1 cellular context compared by ENCODE assay signal in genomic region chr19:19366691-19367396, GRCh38.
TF ChIP-seq lines count a peak whose summit lies in the region.

No MANE protein-coding gene starts in this region.

TF ChIP-seq in K562, 482 proteins besides CTCF, POLR2A, EP300 and RAD21 (continued from another document and continues in another):
- peak; percentile 80; the same call in 1 of the 2 replicates for TF ChIP-seq CC2D1A (IDR thresholded peaks at IDR 0.05)
- TF ChIP-seq GABPB1 (CRISPR knock-in tag; IDR thresholded peaks at IDR 0.05), result peak; percentile 96
- TF ChIP-seq MYNN (IDR thresholded peaks at IDR 0.05), result peak; percentile 68; the same call in 1 of the 2 replicates
- TF ChIP-seq MYNN (CRISPR knock-in tag; IDR thresholded peaks at IDR 0.05), result no peak
- peak in 1 of 2 experiments; percentile 56; a peak in 1 of 4 replicates for TF ChIP-seq RCOR1 (IDR thresholded peaks at IDR 0.05; ENCODE audit: borderline replicate concordance in 1 of 2, low read depth in 2 of 2, low read length in 2 of 2)
- TF ChIP-seq, protein P1, sequence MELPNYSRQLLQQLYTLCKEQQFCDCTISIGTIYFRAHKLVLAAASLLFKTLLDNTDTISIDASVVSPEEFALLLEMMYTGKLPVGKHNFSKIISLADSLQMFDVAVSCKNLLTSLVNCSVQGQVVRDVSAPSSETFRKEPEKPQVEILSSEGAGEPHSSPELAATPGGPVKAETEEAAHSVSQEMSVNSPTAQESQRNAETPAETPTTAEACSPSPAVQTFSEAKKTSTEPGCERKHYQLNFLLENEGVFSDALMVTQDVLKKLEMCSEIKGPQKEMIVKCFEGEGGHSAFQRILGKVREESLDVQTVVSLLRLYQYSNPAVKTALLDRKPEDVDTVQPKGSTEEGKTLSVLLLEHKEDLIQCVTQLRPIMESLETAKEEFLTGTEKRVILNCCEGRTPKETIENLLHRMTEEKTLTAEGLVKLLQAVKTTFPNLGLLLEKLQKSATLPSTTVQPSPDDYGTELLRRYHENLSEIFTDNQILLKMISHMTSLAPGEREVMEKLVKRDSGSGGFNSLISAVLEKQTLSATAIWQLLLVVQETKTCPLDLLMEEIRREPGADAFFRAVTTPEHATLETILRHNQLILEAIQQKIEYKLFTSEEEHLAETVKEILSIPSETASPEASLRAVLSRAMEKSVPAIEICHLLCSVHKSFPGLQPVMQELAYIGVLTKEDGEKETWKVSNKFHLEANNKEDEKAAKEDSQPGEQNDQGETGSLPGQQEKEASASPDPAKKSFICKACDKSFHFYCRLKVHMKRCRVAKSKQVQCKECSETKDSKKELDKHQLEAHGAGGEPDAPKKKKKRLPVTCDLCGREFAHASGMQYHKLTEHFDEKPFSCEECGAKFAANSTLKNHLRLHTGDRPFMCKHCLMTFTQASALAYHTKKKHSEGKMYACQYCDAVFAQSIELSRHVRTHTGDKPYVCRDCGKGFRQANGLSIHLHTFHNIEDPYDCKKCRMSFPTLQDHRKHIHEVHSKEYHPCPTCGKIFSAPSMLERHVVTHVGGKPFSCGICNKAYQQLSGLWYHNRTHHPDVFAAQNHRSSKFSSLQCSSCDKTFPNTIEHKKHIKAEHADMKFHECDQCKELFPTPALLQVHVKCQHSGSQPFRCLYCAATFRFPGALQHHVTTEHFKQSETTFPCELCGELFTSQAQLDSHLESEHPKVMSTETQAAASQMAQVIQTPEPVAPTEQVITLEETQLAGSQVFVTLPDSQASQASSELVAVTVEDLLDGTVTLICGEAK (IDR thresholded peaks at IDR 0.05), result peak; percentile 86
- TF ChIP-seq, protein P1 (CRISPR knock-in tag; IDR thresholded peaks at IDR 0.05), result no peak
- 0 out of 2 replicates have a peak, but pooled peaks have one; percentile 73 for TF ChIP-seq FOXP1 (CRISPR knock-in tag; IDR thresholded peaks at IDR 0.05)
- peak; percentile 8; the same call in 1 of the 2 replicates for TF ChIP-seq JUN (IDR thresholded peaks at IDR 0.05; ENCODE audit: borderline replicate concordance, low read depth, low read length)
- no peak for TF ChIP-seq JUN (CRISPR knock-in tag; IDR thresholded peaks at IDR 0.05; ENCODE audit: borderline replicate concordance)
- peak; percentile 91 for TF ChIP-seq PRDM10 (IDR thresholded peaks at IDR 0.05; ENCODE audit: partially characterized antibody)
- peak; percentile 57; the same call in 1 of the 2 replicates for TF ChIP-seq MTA1 (IDR thresholded peaks at IDR 0.05; ENCODE audit: borderline replicate concordance)
- TF ChIP-seq ZNF431 (CRISPR knock-in tag; IDR thresholded peaks at IDR 0.05), result 0 out of 2 replicates have a peak, but pooled peaks have one; percentile 48
- 0 out of 2 replicates have a peak, but pooled peaks have one; percentile 21 for TF ChIP-seq SMAD3 (CRISPR knock-in tag; conservative IDR thresholded peaks at IDR 0.05)
- TF ChIP-seq SIN3A (IDR thresholded peaks at IDR 0.05; ENCODE audit: borderline replicate concordance in 2 of 2, control insufficient read depth in 1 of 2, low read depth in 2 of 2, low read length in 2 of 2), result 0 out of 4 replicates have a peak, but pooled peaks of 1 of the 2 experiments have one; percentile 59
- 0 out of 2 replicates have a peak, but pooled peaks have one; percentile 29 for TF ChIP-seq CEBPG (CRISPR knock-in tag; IDR thresholded peaks at IDR 0.05)
- no peak for TF ChIP-seq CEBPG (tag; conservative IDR thresholded peaks at IDR 0.05 in 1 of 2, IDR thresholded peaks at IDR 0.05 in 1 of 2)
- 0 out of 2 replicates have a peak, but pooled peaks have one; percentile 32 for TF ChIP-seq MYC (IDR thresholded peaks at IDR 0.05; ENCODE audit: low read depth, low read length)
- TF ChIP-seq MYC (CRISPR knock-in tag; IDR thresholded peaks at IDR 0.05; ENCODE audit: borderline replicate concordance, low read depth), result no peak
- TF ChIP-seq RB1 (IDR thresholded peaks at IDR 0.05; ENCODE audit: low read depth), result peak; percentile 76
- peak; percentile 25; the same call in 1 of the 2 replicates for TF ChIP-seq CBFB (CRISPR knock-in tag; IDR thresholded peaks at IDR 0.05)
- no peak for TF ChIP-seq PML (IDR thresholded peaks at IDR 0.05; ENCODE audit: low read length)
- TF ChIP-seq ZBTB9 (CRISPR knock-in tag; IDR thresholded peaks at IDR 0.05), result peak; percentile 71; the same call in 1 of the 2 replicates
- peak; percentile 77; the same call in 1 of the 2 replicates for TF ChIP-seq CBX1 (IDR thresholded peaks at IDR 0.05; ENCODE audit: low read depth)
- TF ChIP-seq CHD4 (IDR thresholded peaks at IDR 0.05; ENCODE audit: insufficient read depth, insufficient replicate concordance, low read depth, low read length, poor library complexity, severe bottlenecking), result no peak
- TF ChIP-seq HDAC8 (tag; IDR thresholded peaks at IDR 0.05), result 0 out of 2 replicates have a peak, but pooled peaks have one; percentile 67
- peak; percentile 71 for TF ChIP-seq ELF1 (tag; IDR thresholded peaks at IDR 0.05)
- TF ChIP-seq TCF7 (IDR thresholded peaks at IDR 0.05; ENCODE audit: borderline replicate concordance), result 0 out of 2 replicates have a peak, but pooled peaks have one; percentile 10
- peak; percentile 72; the same call in 1 of the 2 replicates for TF ChIP-seq NBN (IDR thresholded peaks at IDR 0.05; ENCODE audit: low read depth)
- peak; percentile 85 for TF ChIP-seq ETV1 (tag; conservative IDR thresholded peaks at IDR 0.05; ENCODE audit: low read depth)
- TF ChIP-seq ELF4 (CRISPR knock-in tag; IDR thresholded peaks at IDR 0.05), result 0 out of 2 replicates have a peak, but pooled peaks have one; percentile 54
- TF ChIP-seq ARID1B (IDR thresholded peaks at IDR 0.05), result peak; percentile 34
- peak; percentile 70; the same call in 1 of the 2 replicates for TF ChIP-seq ARID2 (IDR thresholded peaks at IDR 0.05)
- 0 out of 4 replicates have a peak, but pooled peaks of 1 of the 2 experiments have one; percentile 29 for TF ChIP-seq NONO (IDR thresholded peaks at IDR 0.05; ENCODE audit: low read depth in 2 of 2, low read length in 1 of 2)
- TF ChIP-seq EGR1 (conservative IDR thresholded peaks at IDR 0.05), result peak; percentile 60; the same call in 1 of the 2 replicates
- peak in 1 of 2 experiments; percentile 65; a peak in 1 of 4 replicates for TF ChIP-seq MAZ (CRISPR knock-in tag; conservative IDR thresholded peaks at IDR 0.05 in 1 of 2, IDR thresholded peaks at IDR 0.05 in 1 of 2)
- peak; percentile 3; the same call in 1 of the 2 replicates for TF ChIP-seq KLF1 (tag; IDR thresholded peaks at IDR 0.05)
- TF ChIP-seq HDAC1 (IDR thresholded peaks at IDR 0.05), result 0 out of 4 replicates have a peak, but pooled peaks of 1 of the 2 experiments have one; percentile 52
- TF ChIP-seq CREM (IDR thresholded peaks at IDR 0.05; ENCODE audit: low read depth), result peak; percentile 54
- TF ChIP-seq NFATC3 (IDR thresholded peaks at IDR 0.05), result no peak
- TF ChIP-seq SMAD4 (CRISPR knock-in tag; conservative IDR thresholded peaks at IDR 0.05), result peak; percentile 70
- TF ChIP-seq NR4A1 (CRISPR knock-in tag; IDR thresholded peaks at IDR 0.05), result no peak
- TF ChIP-seq NR4A1 (tag; IDR thresholded peaks at IDR 0.05), result peak; percentile 78
- peak; percentile 50; the same call in 1 of the 2 replicates for TF ChIP-seq L3MBTL2 (IDR thresholded peaks at IDR 0.05)
- TF ChIP-seq MEF2D (tag; conservative IDR thresholded peaks at IDR 0.05; ENCODE audit: low read depth), result 0 out of 2 replicates have a peak, but pooled peaks have one; percentile 32
- TF ChIP-seq TSC22D4 (tag; IDR thresholded peaks at IDR 0.05), result no peak
- peak; percentile 39; the same call in 1 of the 2 replicates for TF ChIP-seq SPI1 (IDR thresholded peaks at IDR 0.05; ENCODE audit: borderline replicate concordance, low read depth, low read length)
- TF ChIP-seq ZNF785 (CRISPR knock-in tag; IDR thresholded peaks at IDR 0.05), result no peak
- peak; percentile 97 for TF ChIP-seq NR2C1 (IDR thresholded peaks at IDR 0.05)
- peak; percentile 98 for TF ChIP-seq NR2C1 (tag; IDR thresholded peaks at IDR 0.05)
- TF ChIP-seq C11orf30 (IDR thresholded peaks at IDR 0.05; ENCODE audit: low read depth), result peak; percentile 32; the same call in 1 of the 2 replicates
- no peak for TF ChIP-seq ZNF695 (CRISPR knock-in tag; IDR thresholded peaks at IDR 0.05)
- TF ChIP-seq CXXC5 (CRISPR knock-in tag; IDR thresholded peaks at IDR 0.05), result peak; percentile 59; the same call in 1 of the 2 replicates
- TF ChIP-seq ZNF384 (IDR thresholded peaks at IDR 0.05; ENCODE audit: low read depth, low read length), result peak; percentile 41; the same call in 1 of the 2 replicates
- TF ChIP-seq FOSL1 (tag; conservative IDR thresholded peaks at IDR 0.05), result 0 out of 2 replicates have a peak, but pooled peaks have one; percentile 21
- TF ChIP-seq ZNF830 (CRISPR knock-in tag; IDR thresholded peaks at IDR 0.05), result no peak
- 0 out of 4 replicates have a peak, but pooled peaks of 1 of the 2 experiments have one; percentile 54 for TF ChIP-seq SRF (CRISPR knock-in tag; IDR thresholded peaks at IDR 0.05)
- TF ChIP-seq, protein P2, sequence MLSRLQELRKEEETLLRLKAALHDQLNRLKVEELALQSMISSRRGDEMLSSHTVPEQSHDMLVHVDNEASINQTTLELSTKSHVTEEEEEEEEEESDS (CRISPR knock-in tag; IDR thresholded peaks at IDR 0.05), result no peak
- TF ChIP-seq YY1 (IDR thresholded peaks at IDR 0.05; ENCODE audit: borderline replicate concordance in 1 of 3, control insufficient read depth in 1 of 3, extremely low read depth in 1 of 3, insufficient read depth in 3 of 3, insufficient read length in 1 of 3, insufficient replicate concordance in 2 of 3, low read depth in 1 of 3, low read length in 2 of 3), result peak in 2 of 3 experiments; percentile 45 to 62
- peak; percentile 30; the same call in 1 of the 2 replicates for TF ChIP-seq TAF7 (tag; IDR thresholded peaks at IDR 0.05)
- TF ChIP-seq NFRKB (IDR thresholded peaks at IDR 0.05; ENCODE audit: low read depth), result peak; percentile 71; the same call in 1 of the 2 replicates
- TF ChIP-seq LEF1 (IDR thresholded peaks at IDR 0.05), result peak; percentile 52; the same call in 1 of the 2 replicates
- 0 out of 2 replicates have a peak, but pooled peaks have one; percentile 25 for TF ChIP-seq ZNF324 (CRISPR knock-in tag; IDR thresholded peaks at IDR 0.05)
- TF ChIP-seq ZKSCAN1 (IDR thresholded peaks at IDR 0.05; ENCODE audit: low read depth, low read length), result peak; percentile 95
- peak; percentile 41 for TF ChIP-seq TAF1 (IDR thresholded peaks at IDR 0.05; ENCODE audit: control insufficient read depth, extremely low read depth, insufficient read depth, low read length, severe bottlenecking)
- TF ChIP-seq BRD9 (IDR thresholded peaks at IDR 0.05; ENCODE audit: low read depth, partially characterized antibody), result peak; percentile 62
